In genomic region chr2:128745946-128746345, GRCh38 we compare ENCODE assay signal across 23 cellular contexts.
DNase-seq lines count a peak whose midpoint lies in the region; ATAC-seq, FAIRE-seq and TF ChIP-seq lines count a peak whose summit lies in the region.
"Had no signal": no experiment of that assay in that cellular context is flagged by ENCODE, and none has a peak within 500 bp of the region (broad histone marks: within the 10 kb centered on the region; RNA-seq: fewer than 3 reads in every experiment).

No MANE protein-coding gene starts in this region.

- H3K27ac Mint-ChIP-seq in astrocyte (ENCODE audit: unreplicated experiment) (peak overlapping the region; percentile 86), nephron (peak overlapping the region; percentile 54 to 91 (median 87)), type B pancreatic cell (peak overlapping the region; percentile 20)
- H3K27ac Mint-ChIP-seq: H9, HFFc6 had no signal

- H3K79me2 ChIP-seq in astrocyte (ENCODE audit: insufficient read depth, low read length) = no peaks in the 10 kb centered on the region

- H3K9me3 Mint-ChIP-seq in astrocyte (ENCODE audit: unreplicated experiment) = peaks cover 4% of the 10 kb centered on the region
- H3K9me3 Mint-ChIP-seq in nephron = peaks cover 4% of the 10 kb centered on the region
- H3K9me3 Mint-ChIP-seq in type B pancreatic cell = no peaks in the 10 kb centered on the region
- H3K9me3 Mint-ChIP-seq: CD4-positive, alpha-beta memory T cell; H9; HFFc6 had no signal

- H3K27ac ChIP-seq in astrocyte (ENCODE audit: low read depth, low read length) = peak overlapping the region; percentile 33
- no peak overlapping the region for H3K27ac ChIP-seq in transverse colon
- H3K27ac ChIP-seq: BLaER1, KMS-11 had no signal

- H2AFZ ChIP-seq in astrocyte (ENCODE audit: low read depth, low read length) = no peak overlapping the region

- H3K4me3 Mint-ChIP-seq in astrocyte (ENCODE audit: unreplicated experiment) (no peak overlapping the region), nephron (no peak overlapping the region), type B pancreatic cell (peak overlapping the region; percentile 48)
- H3K4me3 Mint-ChIP-seq: CD4-positive, alpha-beta memory T cell; H9; HFFc6 had no signal

- no peak for TF ChIP-seq EP300 in transverse colon (IDR thresholded peaks at IDR 0.05; ENCODE audit: low read depth)

- H3K27me3 Mint-ChIP-seq in astrocyte (ENCODE audit: low read depth, unreplicated experiment) (peaks cover 9% of the 10 kb centered on the region), nephron (ENCODE audit: low read depth) (no peaks in the 10 kb centered on the region), type B pancreatic cell (no peaks in the 10 kb centered on the region)

- in situ Hi-C loops in transverse colon (cut with MboI; ENCODE audit: low pct_ligation_motif_present in 1 of 4, low pct_unique_long_range_greater_than_20kb in 1 of 4, low sequenced_read_pairs in 3 of 4) = loop anchor here in 1 of 4 donors (25.0 kb wide), 1 partner anchor 641 kb away; no protein-coding TSS in a partner anchor

- H4K20me1 ChIP-seq in astrocyte (ENCODE audit: insufficient read depth, low read length) = no peaks in the 10 kb centered on the region
- H4K20me1 ChIP-seq: BLaER1 had no signal

- H3K4me1 Mint-ChIP-seq in astrocyte (ENCODE audit: low read depth, unreplicated experiment) (peaks cover 21% of the 10 kb centered on the region), nephron (peaks cover 26% of the 10 kb centered on the region), type B pancreatic cell (ENCODE audit: unreplicated experiment) (peaks cover 21% of the 10 kb centered on the region)
- H3K4me1 Mint-ChIP-seq: CD4-positive, alpha-beta memory T cell had no signal

- no peak overlapping the region for H3K9ac ChIP-seq in astrocyte (ENCODE audit: low read length)
- H3K9ac ChIP-seq: BLaER1, KMS-11 had no signal

- H3K4me1 ChIP-seq in astrocyte (ENCODE audit: insufficient read depth, low read length) = peaks cover 7% of the 10 kb centered on the region
- H3K4me1 ChIP-seq in transverse colon = no peaks in the 10 kb centered on the region
- H3K4me1 ChIP-seq: Caco-2 had no signal

- FAIRE-seq in astrocyte (lab: Jason Lieb, UNC) = no peak
- FAIRE-seq: RCC 7860 had no signal

- ATAC-seq in HG02970 (IDR thresholded peaks at IDR 0.05; ENCODE audit: low FRiP score, unreplicated experiment) = no peak
- ATAC-seq in HG03457 (IDR thresholded peaks at IDR 0.05; ENCODE audit: unreplicated experiment) = no peak
- ATAC-seq: Right ventricle myocardium inferior had no signal

- DNase-seq in astrocyte (ENCODE audit: low read depth) (peak; percentile 11), epithelial cell of esophagus (ENCODE audit: low read depth) (peak; percentile 31), type B pancreatic cell (ENCODE audit: extremely low spot score, unreplicated experiment) (no peak), transverse colon (no peak)
- DNase-seq: ACHN; Caco-2; CD4-positive, alpha-beta memory T cell; DMS 273 treated with DMSO at 0.1 percent for 48 hours; DMS79 treated with DMSO at 0.1 percent for 48 hours; H9; HFFc6; NCI-H1694 treated with DMSO at 0.1 percent for 48 hours; NCI-H2081 treated with DMSO at 0.1 percent for 48 hours; NCI-H2171 treated with DMSO at 0.1 percent for 48 hours; NCI-H446; NCI-H526 treated with DMSO at 0.1 percent for 48 hours had no signal

- TF ChIP-seq POLR2A in transverse colon (IDR thresholded peaks at IDR 0.05) = no peak

- no peaks in the 10 kb centered on the region for H3K27me3 ChIP-seq in astrocyte (ENCODE audit: insufficient read depth, low read length)
- peaks cover 4% of the 10 kb centered on the region for H3K27me3 ChIP-seq in transverse colon
- H3K27me3 ChIP-seq: BLaER1 had no signal

- H3K4me2 ChIP-seq in astrocyte (ENCODE audit: low read length) = peak overlapping the region; percentile 62
- H3K4me2 ChIP-seq: BLaER1, KMS-11 had no signal

- H3K36me3 ChIP-seq in astrocyte (ENCODE audit: insufficient read depth, low read length) = no peaks in the 10 kb centered on the region
- H3K36me3 ChIP-seq in transverse colon = no peaks in the 10 kb centered on the region
- H3K36me3 ChIP-seq: BLaER1 had no signal

- H3K4me3 ChIP-seq in astrocyte (ENCODE audit: insufficient read depth, low read depth, low read length) (no peak overlapping the region), epithelial cell of esophagus (ENCODE audit: low read length) (no peak overlapping the region), transverse colon (no peak overlapping the region)
- H3K4me3 ChIP-seq: BLaER1 had no signal

- no peak for TF ChIP-seq CTCF in astrocyte (IDR thresholded peaks at IDR 0.05; ENCODE audit: insufficient read depth, low read depth, low read length)
- TF ChIP-seq CTCF in epithelial cell of esophagus (IDR thresholded peaks at IDR 0.05; ENCODE audit: insufficient read depth, low read depth, low read length, missing control alignments) = no peak
- TF ChIP-seq CTCF in nephron (IDR thresholded peaks at IDR 0.05; ENCODE audit: unreplicated experiment in 3 of 3) = no peak
- no peak for TF ChIP-seq CTCF in type B pancreatic cell (conservative IDR thresholded peaks at IDR 0.05)
- no peak for TF ChIP-seq CTCF in transverse colon (IDR thresholded peaks at IDR 0.05)

- no peaks in the 10 kb centered on the region for H3K9me3 ChIP-seq in astrocyte (ENCODE audit: insufficient read depth, low read depth, low read length)
- no peaks in the 10 kb centered on the region for H3K9me3 ChIP-seq in transverse colon
- H3K9me3 ChIP-seq: BLaER1, Caco-2 had no signal

- H3K36me3 Mint-ChIP-seq in astrocyte (ENCODE audit: low read depth, unreplicated experiment) = no peaks in the 10 kb centered on the region
- no peaks in the 10 kb centered on the region for H3K36me3 Mint-ChIP-seq in nephron (ENCODE audit: low read depth)
- no peaks in the 10 kb centered on the region for H3K36me3 Mint-ChIP-seq in type B pancreatic cell
- H3K36me3 Mint-ChIP-seq: CD4-positive, alpha-beta memory T cell had no signal

- intact Hi-C loops in transverse colon (cut with DNase I; ENCODE audit: low total_unique reads) = no loop called here

Comparison
In these comparisons a context has a peak if more than half of its experiments do, and no peak if none do; other contexts are left out.
1. DNase-seq: peak in astrocyte (single experiment) and epithelial cell of esophagus (single experiment); none in type B pancreatic cell (single experiment) and transverse colon (single experiment).
2. H3K27ac Mint-ChIP-seq: peak in every context shown above with its lines; median percentile 87 in nephron; 86 in astrocyte; 20 in type B pancreatic cell.